Comparison of ENCODE assay signal across 9 cellular contexts in genomic region chr17:50209472-50210248, GRCh38. TPM values are rescaled to one million over a fixed set of nuclear protein-coding genes. Genes with fewer than 3 reads are reported as not detected.
DNase-seq lines count a peak whose midpoint lies in the region; ATAC-seq and TF ChIP-seq lines count a peak whose summit lies in the region.
"Had no signal": no experiment of that assay in that cellular context is flagged by ENCODE, and none has a peak within 500 bp of the region (broad histone marks: within the 10 kb centered on the region; RNA-seq: fewer than 3 reads in every experiment).

No MANE protein-coding gene starts in this region.

- peaks cover 0 to 4% (median 0%) of the 10 kb centered on the region in 5 experiments for H3K9me3 Mint-ChIP-seq in brain

- peak overlapping the region; percentile 33 for H3K4me3 ChIP-seq in HFF-Myc (replicated peaks; ENCODE audit: low read depth, low read length)
- H3K4me3 ChIP-seq in testis: no peak overlapping the region

- H3K27ac ChIP-seq in testis: peak overlapping the region; percentile 74 to 92

- intact Hi-C loops in left colon (cut with DNase I, micrococcal nuclease): no loop called here
- intact Hi-C loops in testis (cut with DNase I; ENCODE audit: low total_unique reads): no loop called here

- TF ChIP-seq CTCF in HFF-Myc (IDR thresholded peaks at IDR 0.05; ENCODE audit: low read depth, low read length, missing control alignments): no peak
- TF ChIP-seq CTCF in brain (conservative IDR thresholded peaks at IDR 0.05): no peak
- TF ChIP-seq CTCF in testis (IDR thresholded peaks at IDR 0.05): no peak

- H3K27me3 Mint-ChIP-seq in brain: peaks cover 31% of the 10 kb centered on the region

- no peaks in the 10 kb centered on the region for H3K9me3 ChIP-seq in testis

- no peaks in the 10 kb centered on the region for H3K36me3 Mint-ChIP-seq in brain

- no peaks in the 10 kb centered on the region for H3K36me3 ChIP-seq in testis (ENCODE audit: low read depth, missing control alignments)

- H3K4me3 Mint-ChIP-seq in brain: peak overlapping the region in 3 of 5 experiments; percentile 62 to 77 (median 65)
- H3K4me3 Mint-ChIP-seq: activated CD8-positive, alpha-beta T cell treated with anti-CD3 and anti-CD28 coated beads, Interleukin-2, amount 10 ng/mL, durations not matched to agents 7 days and 5 days had no signal

- H3K27me3 ChIP-seq in testis: no peaks in the 10 kb centered on the region

- peaks cover 50% of the 10 kb centered on the region for H3K4me1 ChIP-seq in testis

- no peak for TF ChIP-seq POLR2A in testis (IDR thresholded peaks at IDR 0.05)

- ATAC-seq in left colon: peak; percentile 66
- ATAC-seq in HG03571 (IDR thresholded peaks at IDR 0.05; ENCODE audit: unreplicated experiment): no peak
- no peak for ATAC-seq in HG03342 (IDR thresholded peaks at IDR 0.05; ENCODE audit: unreplicated experiment)
- ATAC-seq: activated CD8-positive, alpha-beta T cell treated with anti-CD3 and anti-CD28 coated beads, Interleukin-2, amount 10 ng/mL, durations not matched to agents 7 days and 5 days had no signal

- DNase-seq in HFF-Myc (ENCODE audit: extremely low read depth, low read depth) (peak; percentile 98), left colon (peak; percentile 75 to 89), testis (peak; percentile 84), NCI-H1092 treated with DMSO at 0.1 percent for 48 hours (lab: John Stamatoyannopoulos, UW) (no peak)
- DNase-seq in NK-92 treated with Interleukin-12 subunit alpha and Interleukin-12 subunit beta, amount 100 ng/mL, for 24 hours (lab: John Stamatoyannopoulos, UW): no peak
- DNase-seq: activated CD8-positive, alpha-beta T cell treated with anti-CD3 and anti-CD28 coated beads, Interleukin-2, amount 10 ng/mL, durations not matched to agents 7 days and 5 days had no signal

- WGBS in testis, 2 donors: 49 to 55% methylated on average over 14 to 16 of the region's 16 CpGs

- H3K4me1 Mint-ChIP-seq in brain: peaks cover 89% of the 10 kb centered on the region

- peak overlapping the region in 3 of 5 experiments; percentile 94 to 98 (median 96) for H3K27ac Mint-ChIP-seq in brain
- H3K27ac Mint-ChIP-seq: activated CD8-positive, alpha-beta T cell treated with anti-CD3 and anti-CD28 coated beads, Interleukin-2, amount 10 ng/mL, durations not matched to agents 7 days and 5 days had no signal

RNA-seq across cellular contexts. Expression of gene COL1A1, which starts 8.2 kb away (rescaled TPM):
- polyA plus RNA-seq in brain (ENCODE audit: insufficient read depth, low read depth, low replicate concordance): 11.2 TPM
- total RNA-seq in left colon: 10 to 100 TPM; 33.5 to 91.9 TPM
- 10 to 100 TPM; 32.5 to 35.1 TPM for total RNA-seq in testis
- 557 TPM for polyA plus RNA-seq in testis (ENCODE audit: insufficient read depth, low read depth, low replicate concordance)

RNA-seq across cellular contexts. Expression of gene SGCA, which starts 43.9 kb away (rescaled TPM):
- polyA plus RNA-seq in brain (ENCODE audit: insufficient read depth, low read depth, low replicate concordance) (1.6 TPM), testis (ENCODE audit: insufficient read depth, low read depth, low replicate concordance) (33.1 TPM)
- total RNA-seq in left colon (1 to 10 TPM in 1 of 2 donors, under 1 TPM in 1; 0.31 to 4.7 TPM), testis (1 to 10 TPM; 2.4 to 7.6 TPM)
- total RNA-seq: activated CD8-positive, alpha-beta T cell treated with anti-CD3 and anti-CD28 coated beads, Interleukin-2, amount 10 ng/mL, durations not matched to agents 7 days and 5 days had no signal

RNA-seq across cellular contexts. Expression of gene PPP1R9B, which starts 59.2 kb away (rescaled TPM):
- polyA plus RNA-seq in brain (ENCODE audit: insufficient read depth, low read depth, low replicate concordance) (53.1 TPM), testis (ENCODE audit: insufficient read depth, low read depth, low replicate concordance) (49.1 TPM)
- total RNA-seq in left colon (10 to 100 TPM; 30.6 to 34.3 TPM), testis (10 to 100 TPM; 81.1 to 82.4 TPM)

Comparison
In these comparisons a context has a peak if more than half of its experiments do, and no peak if none do; other contexts are left out.
1. DNase-seq: peak in HFF-Myc (single experiment), left colon (2 of 2) and testis (single experiment); none in NCI-H1092 treated with DMSO at 0.1 percent for 48 hours (single experiment) and NK-92 treated with Interleukin-12 subunit alpha and Interleukin-12 subunit beta, amount 100 ng/mL, for 24 hours (single experiment).